Comparison of ENCODE assay signal across 8 cellular contexts in the genomic region with DNA sequence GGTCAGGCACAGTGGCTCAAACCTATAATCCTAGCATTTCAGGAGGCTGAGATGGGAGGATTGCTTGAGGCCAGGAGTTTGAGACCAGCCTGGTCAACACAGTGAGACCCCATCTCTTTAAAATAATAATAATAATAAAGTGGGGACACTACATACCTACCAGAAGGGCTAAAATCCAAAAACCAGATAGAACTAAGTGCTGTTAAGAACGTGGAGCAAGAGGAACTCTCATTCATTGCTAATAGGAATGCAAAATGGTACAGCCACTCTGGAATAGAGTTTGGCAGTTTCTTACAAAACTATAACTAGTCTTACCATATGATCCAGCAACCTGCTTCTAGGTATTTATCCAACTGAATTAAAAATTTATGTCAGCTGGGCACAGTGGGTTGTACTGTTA.
"Had no signal": no experiment of that assay in that cellular context is flagged by ENCODE, and none has a peak within 500 bp of the region (broad histone marks: within the 10 kb centered on the region; RNA-seq: fewer than 3 reads in every experiment).

No MANE protein-coding gene starts in this region.

- FAIRE-seq: H1, H54 had no signal

- DNase-seq: H9, HCEC 1CT, IMR-90, KBM-7 had no signal

- H2AFZ ChIP-seq: GM23338 had no signal

- ATAC-seq: GM23338 had no signal

- H3K4me3 ChIP-seq: GM23338 had no signal

- H3K27ac ChIP-seq: HL-60 had no signal
